ENCODE assay signal across 1 cellular context in the genomic region with DNA sequence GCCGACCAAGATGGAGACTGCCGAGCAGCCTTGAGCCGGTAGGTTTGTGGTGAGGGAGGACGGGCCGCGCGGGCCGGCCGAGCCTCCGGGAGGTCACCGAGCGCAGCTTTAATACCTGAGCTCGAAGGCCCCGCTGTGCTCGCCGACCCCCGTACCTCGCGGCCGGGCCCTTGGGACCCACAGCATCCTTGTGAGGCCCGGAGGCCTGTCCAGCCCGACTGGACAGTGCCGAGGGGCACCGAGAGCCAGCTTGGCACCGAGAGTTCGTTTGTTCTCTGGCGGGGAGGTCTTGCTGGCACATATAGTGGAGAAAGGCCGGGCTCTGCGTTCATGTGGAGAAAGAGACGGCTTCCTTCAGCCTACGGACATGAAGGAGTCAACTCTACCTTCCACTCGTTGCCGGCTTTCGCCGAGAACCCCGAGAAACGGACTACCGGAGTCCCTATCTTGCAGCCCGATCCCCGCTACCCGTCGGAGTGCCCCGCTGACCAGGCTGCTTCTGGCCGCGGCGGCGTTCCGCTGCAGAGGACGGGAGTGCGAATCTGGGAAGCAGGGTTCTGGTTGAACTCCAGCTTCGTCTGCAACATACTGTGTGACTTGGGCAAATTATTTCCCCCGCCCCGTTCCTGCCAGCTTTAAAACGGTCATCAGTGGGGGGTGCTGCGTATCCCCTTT.
A peak's percentile ranks its signal among the peaks of the same experiment; 100 is the strongest.
TF ChIP-seq lines count a peak whose summit lies in the region.

No MANE protein-coding gene starts in this region.

TF ChIP-seq in HCT116, 20 proteins besides CTCF, POLR2A, EP300 and RAD21:
- TF ChIP-seq ZBTB33 (IDR thresholded peaks at IDR 0.05; ENCODE audit: extremely low read depth, insufficient replicate concordance, low read length) (no peak), CBX3 (IDR thresholded peaks at IDR 0.05; ENCODE audit: low read depth) (no peak), EGR1 (IDR thresholded peaks at IDR 0.05; ENCODE audit: low read depth) (no peak), SP1 (IDR thresholded peaks at IDR 0.05; ENCODE audit: low read depth) (no peak), SRF (IDR thresholded peaks at IDR 0.05; ENCODE audit: low read depth) (no peak), FOSL1 (IDR thresholded peaks at IDR 0.05; ENCODE audit: low read depth) (no peak), ZFX (IDR thresholded peaks at IDR 0.05) (peak; percentile 97)
